In genomic region chr20:29123861-29124260, GRCh38 we compare ENCODE assay signal across 24 cellular contexts.
"Had no signal": no experiment of that assay in that cellular context is flagged by ENCODE, and none has a peak within 500 bp of the region (broad histone marks: within the 10 kb centered on the region; RNA-seq: fewer than 3 reads in every experiment).

No MANE protein-coding gene starts in this region.

- H3K4me3 ChIP-seq: colonic mucosa, esophagus squamous epithelium, gastrocnemius medialis, heart right ventricle, left lung, lung had no signal

- FAIRE-seq: endothelial cell of umbilical vein, islet of Langerhans, keratinocyte had no signal

- H3K4me1 ChIP-seq: colonic mucosa, esophagus squamous epithelium, gastrocnemius medialis, heart right ventricle, left lung had no signal

- H3K27me3 ChIP-seq: colonic mucosa, esophagus squamous epithelium, gastrocnemius medialis, heart right ventricle, left lung had no signal

- H3K27ac Mint-ChIP-seq: dendritic cell treated with granulocyte-macrophage colony-stimulating factor and Interleukin-4, amounts not matched to agents 40 ng/mL and 50 ng/mL, for 4 days; memory B cell had no signal

- DNase-seq: cerebellar nuclear complex; colonic mucosa; cortex of kidney; effector CD4-positive, alpha-beta T cell; effector memory CD4-positive, alpha-beta T cell; esophagus squamous epithelium; foreskin fibroblast; foreskin melanocyte; gastrocnemius medialis; head of caudate nucleus; heart right ventricle; hippocampal formation; left cardiac atrium; left ventricle myocardium superior; mammary epithelial cell; mesendoderm; midbrain had no signal

- H3K4me1 Mint-ChIP-seq: memory B cell had no signal

- H3K27ac ChIP-seq: colonic mucosa, esophagus squamous epithelium, gastrocnemius medialis, heart right ventricle, left lung had no signal

- ATAC-seq: gastrocnemius medialis, left cardiac atrium, left lung, left ventricle myocardium superior had no signal

- H3K36me3 ChIP-seq: colonic mucosa, esophagus squamous epithelium, gastrocnemius medialis, heart right ventricle, left lung had no signal

- H3K9me3 ChIP-seq: colonic mucosa, gastrocnemius medialis had no signal

- H3K4me3 Mint-ChIP-seq: dendritic cell treated with granulocyte-macrophage colony-stimulating factor and Interleukin-4, amounts not matched to agents 40 ng/mL and 50 ng/mL, for 4 days; memory B cell had no signal

- H3K27me3 Mint-ChIP-seq: dendritic cell treated with granulocyte-macrophage colony-stimulating factor and Interleukin-4, amounts not matched to agents 40 ng/mL and 50 ng/mL, for 4 days; memory B cell had no signal
